1 cellular context compared by ENCODE assay signal in genomic region chr7:101923276-101923985, GRCh38.
TF ChIP-seq lines count a peak whose summit lies in the region.

No MANE protein-coding gene starts in this region.

TF ChIP-seq in GM23338, 12 proteins besides CTCF, POLR2A, EP300 and RAD21 (continued from another document):
- TF ChIP-seq, protein P1, sequence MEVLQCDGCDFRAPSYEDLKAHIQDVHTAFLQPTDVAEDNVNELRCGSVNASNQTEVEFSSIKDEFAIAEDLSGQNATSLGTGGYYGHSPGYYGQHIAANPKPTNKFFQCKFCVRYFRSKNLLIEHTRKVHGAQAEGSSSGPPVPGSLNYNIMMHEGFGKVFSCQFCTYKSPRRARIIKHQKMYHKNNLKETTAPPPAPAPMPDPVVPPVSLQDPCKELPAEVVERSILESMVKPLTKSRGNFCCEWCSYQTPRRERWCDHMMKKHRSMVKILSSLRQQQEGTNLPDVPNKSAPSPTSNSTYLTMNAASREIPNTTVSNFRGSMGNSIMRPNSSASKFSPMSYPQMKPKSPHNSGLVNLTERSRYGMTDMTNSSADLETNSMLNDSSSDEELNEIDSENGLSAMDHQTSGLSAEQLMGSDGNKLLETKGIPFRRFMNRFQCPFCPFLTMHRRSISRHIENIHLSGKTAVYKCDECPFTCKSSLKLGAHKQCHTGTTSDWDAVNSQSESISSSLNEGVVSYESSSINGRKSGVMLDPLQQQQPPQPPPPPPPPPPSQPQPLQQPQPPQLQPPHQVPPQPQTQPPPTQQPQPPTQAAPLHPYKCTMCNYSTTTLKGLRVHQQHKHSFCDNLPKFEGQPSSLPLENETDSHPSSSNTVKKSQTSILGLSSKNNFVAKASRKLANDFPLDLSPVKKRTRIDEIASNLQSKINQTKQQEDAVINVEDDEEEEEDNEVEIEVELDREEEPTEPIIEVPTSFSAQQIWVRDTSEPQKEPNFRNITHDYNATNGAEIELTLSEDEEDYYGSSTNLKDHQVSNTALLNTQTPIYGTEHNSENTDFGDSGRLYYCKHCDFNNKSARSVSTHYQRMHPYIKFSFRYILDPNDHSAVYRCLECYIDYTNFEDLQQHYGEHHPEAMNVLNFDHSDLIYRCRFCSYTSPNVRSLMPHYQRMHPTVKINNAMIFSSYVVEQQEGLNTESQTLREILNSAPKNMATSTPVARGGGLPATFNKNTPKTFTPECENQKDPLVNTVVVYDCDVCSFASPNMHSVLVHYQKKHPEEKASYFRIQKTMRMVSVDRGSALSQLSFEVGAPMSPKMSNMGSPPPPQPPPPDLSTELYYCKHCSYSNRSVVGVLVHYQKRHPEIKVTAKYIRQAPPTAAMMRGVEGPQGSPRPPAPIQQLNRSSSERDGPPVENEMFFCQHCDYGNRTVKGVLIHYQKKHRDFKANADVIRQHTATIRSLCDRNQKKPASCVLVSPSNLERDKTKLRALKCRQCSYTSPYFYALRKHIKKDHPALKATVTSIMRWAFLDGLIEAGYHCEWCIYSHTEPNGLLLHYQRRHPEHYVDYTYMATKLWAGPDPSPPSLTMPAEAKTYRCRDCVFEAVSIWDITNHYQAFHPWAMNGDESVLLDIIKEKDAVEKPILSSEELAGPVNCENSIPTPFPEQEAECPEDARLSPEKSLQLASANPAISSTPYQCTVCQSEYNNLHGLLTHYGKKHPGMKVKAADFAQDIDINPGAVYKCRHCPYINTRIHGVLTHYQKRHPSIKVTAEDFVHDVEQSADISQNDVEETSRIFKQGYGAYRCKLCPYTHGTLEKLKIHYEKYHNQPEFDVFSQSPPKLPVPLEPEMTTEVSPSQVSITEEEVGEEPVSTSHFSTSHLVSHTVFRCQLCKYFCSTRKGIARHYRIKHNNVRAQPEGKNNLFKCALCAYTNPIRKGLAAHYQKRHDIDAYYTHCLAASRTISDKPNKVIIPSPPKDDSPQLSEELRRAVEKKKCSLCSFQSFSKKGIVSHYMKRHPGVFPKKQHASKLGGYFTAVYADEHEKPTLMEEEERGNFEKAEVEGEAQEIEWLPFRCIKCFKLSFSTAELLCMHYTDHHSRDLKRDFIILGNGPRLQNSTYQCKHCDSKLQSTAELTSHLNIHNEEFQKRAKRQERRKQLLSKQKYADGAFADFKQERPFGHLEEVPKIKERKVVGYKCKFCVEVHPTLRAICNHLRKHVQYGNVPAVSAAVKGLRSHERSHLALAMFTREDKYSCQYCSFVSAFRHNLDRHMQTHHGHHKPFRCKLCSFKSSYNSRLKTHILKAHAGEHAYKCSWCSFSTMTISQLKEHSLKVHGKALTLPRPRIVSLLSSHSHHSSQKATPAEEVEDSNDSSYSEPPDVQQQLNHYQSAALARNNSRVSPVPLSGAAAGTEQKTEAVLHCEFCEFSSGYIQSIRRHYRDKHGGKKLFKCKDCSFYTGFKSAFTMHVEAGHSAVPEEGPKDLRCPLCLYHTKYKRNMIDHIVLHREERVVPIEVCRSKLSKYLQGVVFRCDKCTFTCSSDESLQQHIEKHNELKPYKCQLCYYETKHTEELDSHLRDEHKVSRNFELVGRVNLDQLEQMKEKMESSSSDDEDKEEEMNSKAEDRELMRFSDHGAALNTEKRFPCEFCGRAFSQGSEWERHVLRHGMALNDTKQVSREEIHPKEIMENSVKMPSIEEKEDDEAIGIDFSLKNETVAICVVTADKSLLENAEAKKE (CRISPR knock-in tag; IDR thresholded peaks at IDR 0.05), result no peak
- TF ChIP-seq ZNF114 (CRISPR knock-in tag; IDR thresholded peaks at IDR 0.05) (no peak), NANOG (IDR thresholded peaks at IDR 0.05; ENCODE audit: borderline replicate concordance) (no peak)
- TF ChIP-seq, protein P2, sequence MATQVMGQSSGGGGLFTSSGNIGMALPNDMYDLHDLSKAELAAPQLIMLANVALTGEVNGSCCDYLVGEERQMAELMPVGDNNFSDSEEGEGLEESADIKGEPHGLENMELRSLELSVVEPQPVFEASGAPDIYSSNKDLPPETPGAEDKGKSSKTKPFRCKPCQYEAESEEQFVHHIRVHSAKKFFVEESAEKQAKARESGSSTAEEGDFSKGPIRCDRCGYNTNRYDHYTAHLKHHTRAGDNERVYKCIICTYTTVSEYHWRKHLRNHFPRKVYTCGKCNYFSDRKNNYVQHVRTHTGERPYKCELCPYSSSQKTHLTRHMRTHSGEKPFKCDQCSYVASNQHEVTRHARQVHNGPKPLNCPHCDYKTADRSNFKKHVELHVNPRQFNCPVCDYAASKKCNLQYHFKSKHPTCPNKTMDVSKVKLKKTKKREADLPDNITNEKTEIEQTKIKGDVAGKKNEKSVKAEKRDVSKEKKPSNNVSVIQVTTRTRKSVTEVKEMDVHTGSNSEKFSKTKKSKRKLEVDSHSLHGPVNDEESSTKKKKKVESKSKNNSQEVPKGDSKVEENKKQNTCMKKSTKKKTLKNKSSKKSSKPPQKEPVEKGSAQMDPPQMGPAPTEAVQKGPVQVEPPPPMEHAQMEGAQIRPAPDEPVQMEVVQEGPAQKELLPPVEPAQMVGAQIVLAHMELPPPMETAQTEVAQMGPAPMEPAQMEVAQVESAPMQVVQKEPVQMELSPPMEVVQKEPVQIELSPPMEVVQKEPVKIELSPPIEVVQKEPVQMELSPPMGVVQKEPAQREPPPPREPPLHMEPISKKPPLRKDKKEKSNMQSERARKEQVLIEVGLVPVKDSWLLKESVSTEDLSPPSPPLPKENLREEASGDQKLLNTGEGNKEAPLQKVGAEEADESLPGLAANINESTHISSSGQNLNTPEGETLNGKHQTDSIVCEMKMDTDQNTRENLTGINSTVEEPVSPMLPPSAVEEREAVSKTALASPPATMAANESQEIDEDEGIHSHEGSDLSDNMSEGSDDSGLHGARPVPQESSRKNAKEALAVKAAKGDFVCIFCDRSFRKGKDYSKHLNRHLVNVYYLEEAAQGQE (IDR thresholded peaks at IDR 0.05; ENCODE audit: unreplicated experiment), result no peak
- TF ChIP-seq, protein P3, sequence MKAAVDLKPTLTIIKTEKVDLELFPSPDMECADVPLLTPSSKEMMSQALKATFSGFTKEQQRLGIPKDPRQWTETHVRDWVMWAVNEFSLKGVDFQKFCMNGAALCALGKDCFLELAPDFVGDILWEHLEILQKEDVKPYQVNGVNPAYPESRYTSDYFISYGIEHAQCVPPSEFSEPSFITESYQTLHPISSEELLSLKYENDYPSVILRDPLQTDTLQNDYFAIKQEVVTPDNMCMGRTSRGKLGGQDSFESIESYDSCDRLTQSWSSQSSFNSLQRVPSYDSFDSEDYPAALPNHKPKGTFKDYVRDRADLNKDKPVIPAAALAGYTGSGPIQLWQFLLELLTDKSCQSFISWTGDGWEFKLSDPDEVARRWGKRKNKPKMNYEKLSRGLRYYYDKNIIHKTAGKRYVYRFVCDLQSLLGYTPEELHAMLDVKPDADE (IDR thresholded peaks at IDR 0.05), result no peak
